ENCODE assay signal across 2 cellular contexts in the genomic region with DNA sequence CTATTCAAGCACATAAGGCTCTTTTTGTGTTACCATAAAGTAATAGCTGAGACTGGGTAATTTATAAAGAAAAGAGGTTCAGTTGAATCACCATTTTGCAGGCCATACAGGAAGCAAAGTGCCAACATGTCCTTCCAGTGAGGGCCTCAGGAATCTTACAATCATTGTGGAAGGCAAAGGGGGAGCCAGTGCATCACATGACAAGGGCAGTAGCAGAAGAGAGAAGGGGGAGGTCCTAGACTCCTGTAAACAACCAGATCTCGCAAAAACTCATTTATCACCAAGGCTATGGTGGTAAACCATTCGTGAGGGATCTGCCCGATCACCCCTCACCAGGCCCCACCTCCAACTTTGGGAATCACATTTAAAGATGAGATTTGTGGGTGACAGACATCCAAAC.
TF ChIP-seq lines count a peak whose summit lies in the region.

No MANE protein-coding gene starts in this region.

TF ChIP-seq in HEK293, 187 proteins besides CTCF, POLR2A, EP300 and RAD21:
- no peak for TF ChIP-seq SETDB1 (IDR thresholded peaks at IDR 0.05; ENCODE audit: insufficient read length, low read length)
- TF ChIP-seq, protein P1, sequence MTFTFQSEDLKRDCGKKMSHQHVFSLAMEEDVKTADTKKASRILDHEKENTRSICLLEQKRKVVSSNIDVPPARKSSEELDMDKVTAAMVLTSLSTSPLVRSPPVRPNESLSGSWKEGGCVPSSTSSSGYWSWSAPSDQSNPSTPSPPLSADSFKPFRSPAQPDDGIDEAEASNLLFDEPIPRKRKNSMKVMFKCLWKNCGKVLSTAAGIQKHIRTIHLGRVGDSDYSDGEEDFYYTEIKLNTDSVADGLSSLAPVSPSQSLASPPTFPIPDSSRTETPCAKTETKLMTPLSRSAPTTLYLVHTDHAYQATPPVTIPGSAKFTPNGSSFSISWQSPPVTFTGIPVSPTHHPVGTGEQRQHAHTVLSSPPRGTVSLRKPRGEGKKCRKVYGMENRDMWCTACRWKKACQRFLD (tag by site-specific recombination; IDR thresholded peaks at IDR 0.05): no peak
- TF ChIP-seq MZF1 (tag by site-specific recombination; IDR thresholded peaks at IDR 0.05; ENCODE audit: borderline replicate concordance): peak; percentile 52; the same call in 1 of the 2 replicates
- no peak for TF ChIP-seq ZNF747 (tag by site-specific recombination; IDR thresholded peaks at IDR 0.05)
TF ChIP-seq in HEK293: peak in this region for 1.

TF ChIP-seq in K562, 482 proteins besides CTCF, POLR2A, EP300 and RAD21:
- TF ChIP-seq, protein P2, sequence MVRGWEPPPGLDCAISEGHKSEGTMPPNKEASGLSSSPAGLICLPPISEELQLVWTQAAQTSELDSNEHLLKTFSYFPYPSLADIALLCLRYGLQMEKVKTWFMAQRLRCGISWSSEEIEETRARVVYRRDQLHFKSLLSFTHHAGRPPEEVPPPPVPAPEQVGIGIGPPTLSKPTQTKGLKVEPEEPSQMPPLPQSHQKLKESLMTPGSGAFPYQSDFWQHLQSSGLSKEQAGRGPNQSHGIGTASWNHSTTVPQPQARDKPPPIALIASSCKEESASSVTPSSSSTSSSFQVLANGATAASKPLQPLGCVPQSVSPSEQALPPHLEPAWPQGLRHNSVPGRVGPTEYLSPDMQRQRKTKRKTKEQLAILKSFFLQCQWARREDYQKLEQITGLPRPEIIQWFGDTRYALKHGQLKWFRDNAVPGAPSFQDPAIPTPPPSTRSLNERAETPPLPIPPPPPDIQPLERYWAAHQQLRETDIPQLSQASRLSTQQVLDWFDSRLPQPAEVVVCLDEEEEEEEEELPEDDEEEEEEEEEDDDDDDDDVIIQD (CRISPR knock-in tag; IDR thresholded peaks at IDR 0.05): no peak
- no peak for TF ChIP-seq DNMT1 (IDR thresholded peaks at IDR 0.05)
- TF ChIP-seq ZNF212 (CRISPR knock-in tag; IDR thresholded peaks at IDR 0.05): no peak
- no peak for TF ChIP-seq GTF2E2 (tag; IDR thresholded peaks at IDR 0.05)
- TF ChIP-seq RUNX1 (IDR thresholded peaks at IDR 0.05; ENCODE audit: low read depth): no peak
- TF ChIP-seq NBN (IDR thresholded peaks at IDR 0.05; ENCODE audit: low read depth): no peak
- no peak for TF ChIP-seq ZNF184 (CRISPR knock-in tag; IDR thresholded peaks at IDR 0.05)
- no peak for TF ChIP-seq GTF2B (IDR thresholded peaks at IDR 0.05; ENCODE audit: extremely low read depth, insufficient read length)
- TF ChIP-seq BRD9 (IDR thresholded peaks at IDR 0.05; ENCODE audit: low read depth, partially characterized antibody): no peak
- TF ChIP-seq USF2 (CRISPR knock-in tag; IDR thresholded peaks at IDR 0.05): 0 out of 2 replicates have a peak, but pooled peaks have one; percentile 22
- TF ChIP-seq ZNF316 (IDR thresholded peaks at IDR 0.05): no peak
- TF ChIP-seq HMGXB4 (CRISPR knock-in tag; IDR thresholded peaks at IDR 0.05): no peak
- no peak for TF ChIP-seq FOXP4 (CRISPR knock-in tag; IDR thresholded peaks at IDR 0.05; ENCODE audit: borderline replicate concordance)
- TF ChIP-seq ELK1 (CRISPR knock-in tag; IDR thresholded peaks at IDR 0.05): no peak
- TF ChIP-seq, protein P3, sequence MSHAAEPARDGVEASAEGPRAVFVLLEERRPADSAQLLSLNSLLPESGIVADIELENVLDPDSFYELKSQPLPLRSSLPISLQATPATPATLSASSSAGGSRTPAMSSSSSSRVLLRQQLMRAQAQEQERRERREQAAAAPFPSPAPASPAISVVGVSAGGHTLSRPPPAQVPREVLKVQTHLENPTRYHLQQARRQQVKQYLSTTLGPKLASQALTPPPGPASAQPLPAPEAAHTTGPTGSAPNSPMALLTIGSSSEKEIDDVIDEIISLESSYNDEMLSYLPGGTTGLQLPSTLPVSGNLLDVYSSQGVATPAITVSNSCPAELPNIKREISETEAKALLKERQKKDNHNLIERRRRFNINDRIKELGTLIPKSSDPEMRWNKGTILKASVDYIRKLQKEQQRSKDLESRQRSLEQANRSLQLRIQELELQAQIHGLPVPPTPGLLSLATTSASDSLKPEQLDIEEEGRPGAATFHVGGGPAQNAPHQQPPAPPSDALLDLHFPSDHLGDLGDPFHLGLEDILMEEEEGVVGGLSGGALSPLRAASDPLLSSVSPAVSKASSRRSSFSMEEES (CRISPR knock-in tag; IDR thresholded peaks at IDR 0.05): peak; percentile 37
- no peak for TF ChIP-seq SIN3B (IDR thresholded peaks at IDR 0.05; ENCODE audit: low read depth)
- TF ChIP-seq COPS2 (conservative IDR thresholded peaks at IDR 0.05): no peak
TF ChIP-seq in K562: peak in this region for 2.
